12 cellular contexts compared by ENCODE assay signal in the genomic region with DNA sequence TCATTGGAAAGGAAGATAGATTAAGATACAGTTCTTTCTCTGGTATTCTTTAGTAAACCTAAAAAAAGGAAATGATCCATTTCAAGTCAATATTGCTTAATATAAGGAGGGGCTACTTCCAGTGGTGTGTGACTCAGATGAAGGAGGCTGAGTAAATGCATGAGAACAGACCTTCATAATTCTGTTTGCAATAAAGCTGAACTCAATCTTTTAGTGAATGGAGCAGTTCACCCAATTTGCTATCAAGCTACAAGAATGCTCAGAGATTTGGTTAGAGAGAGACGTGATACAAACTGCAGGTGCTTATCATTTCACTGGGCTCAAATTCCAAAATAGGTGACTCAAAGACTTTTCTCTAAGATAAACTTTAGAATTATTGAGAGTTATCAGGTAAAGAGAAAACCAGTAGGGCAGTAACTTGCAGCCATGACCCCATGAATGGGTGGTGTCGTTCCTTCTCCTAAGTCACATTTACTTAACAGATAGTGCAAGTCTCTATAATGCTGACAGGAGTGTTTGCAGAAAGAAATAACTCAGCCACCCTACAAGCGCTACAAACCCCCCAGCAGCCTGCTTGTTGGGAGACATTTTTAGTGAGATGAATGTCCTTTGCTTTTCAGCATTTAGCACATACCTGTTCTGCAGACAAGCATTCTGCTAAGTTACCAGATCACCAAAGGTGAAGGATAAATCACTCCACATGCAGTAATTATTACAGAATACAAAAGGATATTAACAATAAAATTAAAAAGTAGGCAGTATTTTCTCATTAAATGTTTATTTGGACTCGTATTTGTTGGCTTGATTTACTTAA. TPM values are rescaled to one million over a fixed set of nuclear protein-coding genes. Genes with fewer than 3 reads are reported as not detected.
DNase-seq lines count a peak whose midpoint lies in the region; FAIRE-seq and TF ChIP-seq lines count a peak whose summit lies in the region.
"Had no signal": no experiment of that assay in that cellular context is flagged by ENCODE, and none has a peak within 500 bp of the region (broad histone marks: within the 10 kb centered on the region; RNA-seq: fewer than 3 reads in every experiment).

No MANE protein-coding gene starts in this region.

- no peaks in the 10 kb centered on the region for H3K9me3 Mint-ChIP-seq in astrocyte (ENCODE audit: unreplicated experiment)

- no peaks in the 10 kb centered on the region for H3K27me3 Mint-ChIP-seq in astrocyte (ENCODE audit: low read depth, unreplicated experiment)
- H3K27me3 Mint-ChIP-seq: B cell had no signal

- H3K27me3 ChIP-seq in astrocyte (ENCODE audit: insufficient read depth, low read length) (no peaks in the 10 kb centered on the region), Karpas-422 (ENCODE audit: low read length) (no peaks in the 10 kb centered on the region)
- H3K27me3 ChIP-seq: cardiac muscle cell had no signal

- H3K4me2 ChIP-seq in astrocyte (ENCODE audit: low read length) (peak overlapping the region; percentile 22), Karpas-422 (ENCODE audit: low read depth, low read length, poor library complexity, severe bottlenecking) (no peak overlapping the region)

- H3K4me3 Mint-ChIP-seq in astrocyte (ENCODE audit: unreplicated experiment) = no peak overlapping the region
- H3K4me3 Mint-ChIP-seq: B cell had no signal

- H3K4me3 ChIP-seq in astrocyte (ENCODE audit: insufficient read depth, low read depth, low read length) (no peak overlapping the region), Karpas-422 (ENCODE audit: low read length) (no peak overlapping the region)
- H3K4me3 ChIP-seq: cardiac muscle cell had no signal

- FAIRE-seq in HTR-8/SVneo (lab: Jason Lieb, UNC) (no peak), astrocyte (lab: Jason Lieb, UNC) (peak; percentile 92)
- FAIRE-seq: GM12891 had no signal

- H3K36me3 Mint-ChIP-seq in astrocyte (ENCODE audit: low read depth, unreplicated experiment) = no peaks in the 10 kb centered on the region

- no peak for TF ChIP-seq CTCF in astrocyte (IDR thresholded peaks at IDR 0.05; ENCODE audit: insufficient read depth, low read depth, low read length)

- H2AFZ ChIP-seq in astrocyte (ENCODE audit: low read depth, low read length) = no peak overlapping the region
- no peak overlapping the region for H2AFZ ChIP-seq in Karpas-422 (ENCODE audit: low read length)

- no peaks in the 10 kb centered on the region for H4K20me1 ChIP-seq in astrocyte (ENCODE audit: insufficient read depth, low read length)
- H4K20me1 ChIP-seq in Karpas-422 (ENCODE audit: insufficient read depth, low read depth, low read length) = no peaks in the 10 kb centered on the region

- peaks cover 7% of the 10 kb centered on the region for H3K79me2 ChIP-seq in astrocyte (ENCODE audit: insufficient read depth, low read length)
- peaks cover 22% of the 10 kb centered on the region for H3K79me2 ChIP-seq in Karpas-422 (ENCODE audit: low read length)

- no peak overlapping the region for H3K27ac Mint-ChIP-seq in astrocyte (ENCODE audit: unreplicated experiment)
- H3K27ac Mint-ChIP-seq: B cell had no signal

- DNase-seq in ACHN (peak; percentile 54), HTR-8/SVneo (ENCODE audit: insufficient read length, low spot score) (peak; percentile 29), astrocyte (ENCODE audit: low read depth) (peak; percentile 55), kidney tubule cell (ENCODE audit: low spot score) (peak; percentile 65), Karpas-422 (no peak), DMS79 (lab: John Stamatoyannopoulos, UW) (no peak)
- no peak for DNase-seq in activated CD4-positive, alpha-beta T cell treated with anti-CD3 and anti-CD28 coated beads, Interleukin-2, amount 50 U/mL, for 1 hour
- DNase-seq in stimulated activated CD4-positive, alpha-beta T cell treated with anti-CD3 and anti-CD28 coated beads, Interleukin-2, amount 100 ng/mL, for 24 hours = no peak
- DNase-seq: Right ventricle myocardium superior had no signal

- peaks cover 41% of the 10 kb centered on the region for H3K4me1 ChIP-seq in astrocyte (ENCODE audit: insufficient read depth, low read length)
- H3K4me1 ChIP-seq in Karpas-422 (ENCODE audit: low read length) = no peaks in the 10 kb centered on the region

- peaks cover 45% of the 10 kb centered on the region for H3K4me1 Mint-ChIP-seq in astrocyte (ENCODE audit: low read depth, unreplicated experiment)

- H3K9me2 ChIP-seq in Karpas-422 (replicated peaks; ENCODE audit: insufficient read depth, low read length) = no peaks in the 10 kb centered on the region

- H3K9ac ChIP-seq in astrocyte (ENCODE audit: low read length) (no peak overlapping the region), Karpas-422 (ENCODE audit: low read length) (no peak overlapping the region)

- H3K36me3 ChIP-seq in astrocyte (ENCODE audit: insufficient read depth, low read length) (no peaks in the 10 kb centered on the region), Karpas-422 (ENCODE audit: insufficient read depth, low read length) (peaks cover 24% of the 10 kb centered on the region; the same call in 1 of the 2 replicates)
- H3K36me3 ChIP-seq: cardiac muscle cell had no signal

- in situ Hi-C loops in ACHN (cut with HindIII; ENCODE audit: low pct_ligation_motif_present, low pct_unique_long_range_greater_than_20kb, low sequenced_read_pairs) = no loop called here

- H3K27ac ChIP-seq in astrocyte (ENCODE audit: low read depth, low read length) (peak overlapping the region; percentile 35), Karpas-422 (ENCODE audit: low read length) (no peak overlapping the region)
- H3K27ac ChIP-seq: cardiac muscle cell had no signal

- H3K9me3 ChIP-seq in astrocyte (ENCODE audit: insufficient read depth, low read depth, low read length) (no peaks in the 10 kb centered on the region), Karpas-422 (ENCODE audit: low read length) (no peaks in the 10 kb centered on the region)

RNA-seq across cellular contexts. Expression of a gene that starts 16.4 kb away (rescaled TPM):
- 8.2 and 8.4 TPM in 2 replicates for total RNA-seq in astrocyte
- total RNA-seq in Karpas-422 (2014; rRNA removed; shearing (Covaris generic); ENCODE audit: low replicate concordance) = 21.0 and 24.9 TPM in 2 replicates

RNA-seq across cellular contexts. Expression of a gene that starts 21.8 kb away (rescaled TPM):
- 35.5 and 44.5 TPM in 2 replicates for total RNA-seq in astrocyte
- 51.3 and 74.9 TPM in 2 replicates for total RNA-seq in Karpas-422 (2014; rRNA removed; shearing (Covaris generic); ENCODE audit: low replicate concordance)

Comparison
In these comparisons a context has a peak if more than half of its experiments do, and no peak if none do; other contexts are left out.
1. DNase-seq: peak in ACHN (single experiment), HTR-8/SVneo (single experiment), astrocyte (single experiment) and kidney tubule cell (single experiment); none in Karpas-422 (single experiment), DMS79 (single experiment), activated CD4-positive, alpha-beta T cell treated with anti-CD3 and anti-CD28 coated beads, Interleukin-2, amount 50 U/mL, for 1 hour (single experiment) and stimulated activated CD4-positive, alpha-beta T cell treated with anti-CD3 and anti-CD28 coated beads, Interleukin-2, amount 100 ng/mL, for 24 hours (0 of 2).